In genomic region chr9:18743976-18744375, GRCh38 we compare ENCODE assay signal across 16 cellular contexts.
A peak's percentile ranks its signal among the peaks of the same experiment; 100 is the strongest.
DNase-seq lines count a peak whose midpoint lies in the region; ATAC-seq, FAIRE-seq and TF ChIP-seq lines count a peak whose summit lies in the region.
"Had no signal": no experiment of that assay in that cellular context is flagged by ENCODE, and none has a peak within 500 bp of the region (broad histone marks: within the 10 kb centered on the region; RNA-seq: fewer than 3 reads in every experiment).

No MANE protein-coding gene starts in this region.

- H4K20me1 ChIP-seq in GM23248 (ENCODE audit: insufficient read depth) = no peaks in the 10 kb centered on the region
- H4K20me1 ChIP-seq: BLaER1 treated with 17β-estradiol and CSF1 and Interleukin-3, amounts not matched to agents 10 nM and 100 nM had no signal

- TF ChIP-seq CTCF in bronchial epithelial cell (IDR thresholded peaks at IDR 0.05; ENCODE audit: insufficient read depth, low read length, severe bottlenecking) = no peak
- TF ChIP-seq CTCF in foreskin keratinocyte (conservative IDR thresholded peaks at IDR 0.05) = no peak
- TF ChIP-seq CTCF in uterus (IDR thresholded peaks at IDR 0.05) = no peak

- H3K9me3 ChIP-seq in GM23248 (ENCODE audit: low read depth) (no peaks in the 10 kb centered on the region), uterus (no peaks in the 10 kb centered on the region)
- H3K9me3 ChIP-seq: BLaER1 treated with 17β-estradiol and CSF1 and Interleukin-3, amounts not matched to agents 10 nM and 100 nM had no signal

- no peak for TF ChIP-seq POLR2A in uterus (IDR thresholded peaks at IDR 0.05)

- ATAC-seq in foreskin keratinocyte (no peak), HG02678 (IDR thresholded peaks at IDR 0.05; ENCODE audit: unreplicated experiment) (no peak)
- ATAC-seq: GM12878 had no signal

- H3K27me3 ChIP-seq in GM23248 (replicated peaks; ENCODE audit: insufficient read depth) = no peaks in the 10 kb centered on the region
- no peaks in the 10 kb centered on the region for H3K27me3 ChIP-seq in bronchial epithelial cell (ENCODE audit: control insufficient read depth, insufficient read depth, low read length)
- H3K27me3 ChIP-seq in foreskin keratinocyte = no peaks in the 10 kb centered on the region
- no peaks in the 10 kb centered on the region for H3K27me3 ChIP-seq in uterus
- H3K27me3 ChIP-seq: BLaER1 treated with 17β-estradiol and CSF1 and Interleukin-3, amounts not matched to agents 10 nM and 100 nM had no signal

- no peak overlapping the region for H3K9ac ChIP-seq in GM23248
- H3K9ac ChIP-seq: BLaER1 treated with 17β-estradiol and CSF1 and Interleukin-3, amounts not matched to agents 10 nM and 100 nM had no signal

- H2AFZ ChIP-seq in GM23248 = no peak overlapping the region

- H3K79me2 ChIP-seq in GM23248 (ENCODE audit: insufficient read depth) = peaks cover 6% of the 10 kb centered on the region; the same call in 1 of the 2 replicates

- 68 to 71% methylated on average over 2 of the region's 2 CpGs for WGBS in GM23248 (ENCODE audit: low coverage in 1 of 2, low lambda C conversion rate in 2 of 2, missing lambda C conversion rate in 2 of 2), 2 experiments

- H3K27ac ChIP-seq in GM23248 (peak overlapping the region; percentile 3; the same call in 1 of the 2 replicates), foreskin keratinocyte (no peak overlapping the region), uterus (peak overlapping the region; percentile 45 to 46)
- H3K27ac ChIP-seq: BLaER1 treated with 17β-estradiol and CSF1 and Interleukin-3, amounts not matched to agents 10 nM and 100 nM had no signal

- H3K4me2 ChIP-seq in GM23248 (ENCODE audit: unreplicated experiment) = no peak overlapping the region
- H3K4me2 ChIP-seq: BLaER1 treated with 17β-estradiol and CSF1 and Interleukin-3, amounts not matched to agents 10 nM and 100 nM had no signal

- H3K9me2 ChIP-seq in GM23248 (ENCODE audit: insufficient read depth) = no peaks in the 10 kb centered on the region

- in situ Hi-C loops in GM23248 (cut with MboI) = no loop called here

- DNase-seq in GM23248 (peak; percentile 52), bronchial epithelial cell (ENCODE audit: low read depth) (peak; percentile 12), foreskin keratinocyte (peak; percentile 22 to 42), uterus (no peak), Kasumi-1 (lab: John Stamatoyannopoulos, UW) (no peak)
- DNase-seq in stimulated activated CD8-positive, alpha-beta memory T cell treated with anti-CD3 and anti-CD28 coated beads, Interleukin-4, amount 100 ng/mL, for 48 hours = no peak
- DNase-seq: H9; NCI-H146; NCI-H69; NK-92 treated with Interleukin-12 subunit alpha and Interleukin-12 subunit beta, amount 100 ng/mL, for 24 hours; OCI-M1; RPMI8226 had no signal

- H3K4me3 ChIP-seq in GM23248 (no peak overlapping the region), bronchial epithelial cell (ENCODE audit: low read depth, low read length) (no peak overlapping the region), uterus (no peak overlapping the region)
- H3K4me3 ChIP-seq: BLaER1 treated with 17β-estradiol and CSF1 and Interleukin-3, amounts not matched to agents 10 nM and 100 nM; GM12878 had no signal

- H3K36me3 ChIP-seq in GM23248 (ENCODE audit: low read depth) (peaks cover 41% of the 10 kb centered on the region), bronchial epithelial cell (ENCODE audit: control insufficient read depth, insufficient read depth, low read length) (no peaks in the 10 kb centered on the region), uterus (no peaks in the 10 kb centered on the region)
- H3K36me3 ChIP-seq: BLaER1 treated with 17β-estradiol and CSF1 and Interleukin-3, amounts not matched to agents 10 nM and 100 nM had no signal

- peaks cover 70% of the 10 kb centered on the region for H3F3A ChIP-seq in GM23248 (ENCODE audit: insufficient read depth)

- H3K4me1 ChIP-seq in GM23248 (ENCODE audit: insufficient read depth) (peaks cover 15% of the 10 kb centered on the region; the same call in 1 of the 2 replicates), foreskin keratinocyte (no peaks in the 10 kb centered on the region), uterus (no peaks in the 10 kb centered on the region)
- H3K4me1 ChIP-seq: BLaER1 treated with 17β-estradiol and CSF1 and Interleukin-3, amounts not matched to agents 10 nM and 100 nM had no signal

- intact Hi-C loops in uterus (cut with DNase I; ENCODE audit: low total_unique reads) = no loop called here

- FAIRE-seq in bronchial epithelial cell (lab: Jason Lieb, UNC) = no peak
- FAIRE-seq: GM12878, GM18507 had no signal

Comparison
In these comparisons a context has a peak if more than half of its experiments do, and no peak if none do; other contexts are left out.
1. DNase-seq: peak in GM23248 (single experiment), bronchial epithelial cell (single experiment) and foreskin keratinocyte (2 of 2); none in uterus (0 of 2), stimulated activated CD8-positive, alpha-beta memory T cell treated with anti-CD3 and anti-CD28 coated beads, Interleukin-4, amount 100 ng/mL, for 48 hours (single experiment) and Kasumi-1 (0 of 2).